Comparison of ENCODE assay signal across 20 cellular contexts in the genomic region with DNA sequence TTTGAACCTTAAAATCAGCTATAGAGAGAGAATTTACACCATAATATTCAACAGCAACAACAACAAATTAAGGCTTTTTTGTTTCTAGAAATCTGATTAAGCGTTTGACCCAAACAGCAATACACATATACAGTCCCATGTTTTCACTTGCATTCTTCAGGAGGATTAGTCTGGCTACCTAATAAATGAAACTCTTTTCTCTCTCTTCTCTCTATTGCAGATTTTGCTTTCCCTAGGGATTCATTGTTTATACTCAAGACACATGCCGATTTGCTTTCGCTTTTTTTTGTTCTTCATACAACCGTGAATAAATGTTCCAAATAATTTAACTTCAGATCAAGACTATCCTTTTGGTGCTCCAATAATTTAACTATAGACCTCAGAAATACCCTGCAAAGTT.
A peak's percentile ranks its signal among the peaks of the same experiment; 100 is the strongest.
DNase-seq lines count a peak whose midpoint lies in the region; ATAC-seq and TF ChIP-seq lines count a peak whose summit lies in the region.
"Had no signal": no experiment of that assay in that cellular context is flagged by ENCODE, and none has a peak within 500 bp of the region (broad histone marks: within the 10 kb centered on the region; RNA-seq: fewer than 3 reads in every experiment).

No MANE protein-coding gene starts in this region.

- H3K27ac Mint-ChIP-seq in GM23338: peak overlapping the region; percentile 96
- H3K27ac Mint-ChIP-seq: activated CD4-positive, alpha-beta T cell treated with anti-CD3 and anti-CD28 coated beads, Interleukin-2, amount 10 ng/mL, durations not matched to agents 7 days and 5 days; activated naive CD4-positive, alpha-beta T cell treated with anti-CD3 and anti-CD28 coated beads, Interleukin-2, amount 50 U/mL, for 72 hours; activated T-cell treated with anti-CD3 and anti-CD28 coated beads, Interleukin-2, amount 50 U/mL, for 24 hours; B cell had no signal

- no peak overlapping the region for H2AFZ ChIP-seq in GM23338

- no peak overlapping the region for H3K4me3 Mint-ChIP-seq in GM23338
- H3K4me3 Mint-ChIP-seq: activated CD4-positive, alpha-beta T cell treated with anti-CD3 and anti-CD28 coated beads, Interleukin-2, amount 10 ng/mL, durations not matched to agents 7 days and 5 days; activated T-cell treated with anti-CD3 and anti-CD28 coated beads, Interleukin-2, amount 50 U/mL, for 24 hours; B cell had no signal

- H3K27me3 Mint-ChIP-seq in GM23338 (ENCODE audit: insufficient read depth, low read depth, poor library complexity): peaks cover 11% of the 10 kb centered on the region
- H3K27me3 Mint-ChIP-seq: activated CD4-positive, alpha-beta T cell treated with anti-CD3 and anti-CD28 coated beads, Interleukin-2, amount 10 ng/mL, durations not matched to agents 7 days and 5 days; B cell had no signal

- ATAC-seq in GM23338 (no peak), omental fat pad (ENCODE audit: low FRiP score) (no peak), HG03280 (IDR thresholded peaks at IDR 0.05; ENCODE audit: unreplicated experiment) (no peak)
- ATAC-seq: activated naive CD4-positive, alpha-beta T cell treated with anti-CD3 and anti-CD28 coated beads, Interleukin-2, amount 50 U/mL, for 72 hours; SK-N-SH treated with all-trans-retinoic acid at 6 μM for 48 hours had no signal

- H3K9me3 Mint-ChIP-seq in GM23338: peaks cover 26% of the 10 kb centered on the region
- H3K9me3 Mint-ChIP-seq: activated CD4-positive, alpha-beta T cell treated with anti-CD3 and anti-CD28 coated beads, Interleukin-2, amount 10 ng/mL, durations not matched to agents 7 days and 5 days; activated naive CD4-positive, alpha-beta T cell treated with anti-CD3 and anti-CD28 coated beads, Interleukin-2, amount 50 U/mL, for 72 hours; activated T-cell treated with anti-CD3 and anti-CD28 coated beads, Interleukin-2, amount 50 U/mL, for 24 hours had no signal

- no peaks in the 10 kb centered on the region for H3F3A ChIP-seq in GM23338 (replicated peaks; ENCODE audit: low read depth)

- H3K27me3 ChIP-seq in GM23338 (ENCODE audit: insufficient read depth) (no peaks in the 10 kb centered on the region), SJSA1 (replicated peaks) (no peaks in the 10 kb centered on the region)

- no peaks in the 10 kb centered on the region for H3K79me2 ChIP-seq in GM23338 (replicated peaks; ENCODE audit: insufficient read depth)

- H3K9me3 ChIP-seq in SJSA1 (replicated peaks): peaks cover 4% of the 10 kb centered on the region; the same call in 1 of the 2 replicates

- H3K4me1 ChIP-seq in GM23338 (ENCODE audit: insufficient read depth) (peaks cover 47% of the 10 kb centered on the region), SJSA1 (replicated peaks) (peaks cover 19% of the 10 kb centered on the region)

- H3K36me3 ChIP-seq in GM23338 (ENCODE audit: insufficient read depth): no peaks in the 10 kb centered on the region
- H3K36me3 ChIP-seq in SJSA1: no peaks in the 10 kb centered on the region

- no peak for DNase-seq in GM23338 (ENCODE audit: low spot score)
- peak in 1 of 2 experiments; percentile 37 for DNase-seq in SJSA1 (ENCODE audit: low read depth in 1 of 2, low spot score in 2 of 2)
- peak; percentile 64 for DNase-seq in fibroblast of peridontal ligament (ENCODE audit: extremely low read depth)
- peak; percentile 51 for DNase-seq in retinal pigment epithelial cell (ENCODE audit: low read depth)
- no peak for DNase-seq in omental fat pad (ENCODE audit: low spot score)
- DNase-seq in COLO829 (ENCODE audit: low spot score): no peak
- no peak for DNase-seq in DMS53 (lab: John Stamatoyannopoulos, UW)
- DNase-seq: activated CD4-positive, alpha-beta T cell treated with anti-CD3 and anti-CD28 coated beads, Interleukin-2, amount 10 ng/mL, durations not matched to agents 7 days and 5 days; activated T-cell treated with anti-CD3 and anti-CD28 coated beads, Interleukin-2, amount 50 U/mL, for 24 hours; caudate nucleus; glutamatergic neuron; islet precursor cell; Kasumi-1; NCI-H1694; NCI-H510A treated with DMSO at 0.1 percent for 48 hours; stimulated activated CD4-positive, alpha-beta T cell treated with anti-CD3 and anti-CD28 coated beads, Interleukin-15, amount 100 ng/mL, for 24 hours had no signal

- peaks cover 50% of the 10 kb centered on the region for H3K4me1 Mint-ChIP-seq in GM23338
- H3K4me1 Mint-ChIP-seq: activated CD4-positive, alpha-beta T cell treated with anti-CD3 and anti-CD28 coated beads, Interleukin-2, amount 10 ng/mL, durations not matched to agents 7 days and 5 days; B cell had no signal

- H3K4me2 ChIP-seq in GM23338: peak overlapping the region; percentile 4; the same call in 1 of the 2 replicates

- H3K27ac ChIP-seq in GM23338 (ENCODE audit: low read depth) (peak overlapping the region; percentile 82), SJSA1 (peak overlapping the region; percentile 74)

- no peak for TF ChIP-seq CTCF in GM23338 (conservative IDR thresholded peaks at IDR 0.05; ENCODE audit: low read depth in 2 of 2)
- no peak for TF ChIP-seq CTCF in retinal pigment epithelial cell (conservative IDR thresholded peaks at IDR 0.05; ENCODE audit: low read depth, low read length)
- TF ChIP-seq CTCF in omental fat pad (IDR thresholded peaks at IDR 0.05): no peak

- no peaks in the 10 kb centered on the region for H3K9me2 ChIP-seq in GM23338 (ENCODE audit: insufficient read depth)

- H4K20me1 ChIP-seq in GM23338 (replicated peaks; ENCODE audit: insufficient read depth): no peaks in the 10 kb centered on the region

- H3K36me3 Mint-ChIP-seq in GM23338 (ENCODE audit: low read depth): peaks cover 21% of the 10 kb centered on the region
- H3K36me3 Mint-ChIP-seq: activated naive CD4-positive, alpha-beta T cell treated with anti-CD3 and anti-CD28 coated beads, Interleukin-2, amount 50 U/mL, for 72 hours had no signal

- H3K4me3 ChIP-seq in GM23338: no peak overlapping the region
- H3K4me3 ChIP-seq in SJSA1: peak overlapping the region; percentile 6
- H3K4me3 ChIP-seq in retinal pigment epithelial cell (ENCODE audit: low read length): peak overlapping the region; percentile 12

TF ChIP-seq in GM23338, 12 proteins besides CTCF, POLR2A, EP300 and RAD21 (continues in another document):
- TF ChIP-seq STAT1 (IDR thresholded peaks at IDR 0.05; ENCODE audit: unreplicated experiment): no peak
- no peak for TF ChIP-seq ZNF114 (CRISPR knock-in tag; IDR thresholded peaks at IDR 0.05)
- no peak for TF ChIP-seq NANOG (IDR thresholded peaks at IDR 0.05; ENCODE audit: borderline replicate concordance)
- TF ChIP-seq, protein P1, sequence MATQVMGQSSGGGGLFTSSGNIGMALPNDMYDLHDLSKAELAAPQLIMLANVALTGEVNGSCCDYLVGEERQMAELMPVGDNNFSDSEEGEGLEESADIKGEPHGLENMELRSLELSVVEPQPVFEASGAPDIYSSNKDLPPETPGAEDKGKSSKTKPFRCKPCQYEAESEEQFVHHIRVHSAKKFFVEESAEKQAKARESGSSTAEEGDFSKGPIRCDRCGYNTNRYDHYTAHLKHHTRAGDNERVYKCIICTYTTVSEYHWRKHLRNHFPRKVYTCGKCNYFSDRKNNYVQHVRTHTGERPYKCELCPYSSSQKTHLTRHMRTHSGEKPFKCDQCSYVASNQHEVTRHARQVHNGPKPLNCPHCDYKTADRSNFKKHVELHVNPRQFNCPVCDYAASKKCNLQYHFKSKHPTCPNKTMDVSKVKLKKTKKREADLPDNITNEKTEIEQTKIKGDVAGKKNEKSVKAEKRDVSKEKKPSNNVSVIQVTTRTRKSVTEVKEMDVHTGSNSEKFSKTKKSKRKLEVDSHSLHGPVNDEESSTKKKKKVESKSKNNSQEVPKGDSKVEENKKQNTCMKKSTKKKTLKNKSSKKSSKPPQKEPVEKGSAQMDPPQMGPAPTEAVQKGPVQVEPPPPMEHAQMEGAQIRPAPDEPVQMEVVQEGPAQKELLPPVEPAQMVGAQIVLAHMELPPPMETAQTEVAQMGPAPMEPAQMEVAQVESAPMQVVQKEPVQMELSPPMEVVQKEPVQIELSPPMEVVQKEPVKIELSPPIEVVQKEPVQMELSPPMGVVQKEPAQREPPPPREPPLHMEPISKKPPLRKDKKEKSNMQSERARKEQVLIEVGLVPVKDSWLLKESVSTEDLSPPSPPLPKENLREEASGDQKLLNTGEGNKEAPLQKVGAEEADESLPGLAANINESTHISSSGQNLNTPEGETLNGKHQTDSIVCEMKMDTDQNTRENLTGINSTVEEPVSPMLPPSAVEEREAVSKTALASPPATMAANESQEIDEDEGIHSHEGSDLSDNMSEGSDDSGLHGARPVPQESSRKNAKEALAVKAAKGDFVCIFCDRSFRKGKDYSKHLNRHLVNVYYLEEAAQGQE (IDR thresholded peaks at IDR 0.05; ENCODE audit: unreplicated experiment): no peak

Comparison
In these comparisons a context has a peak if more than half of its experiments do, and no peak if none do; other contexts are left out.
1. DNase-seq: peak in fibroblast of peridontal ligament (single experiment) and retinal pigment epithelial cell (single experiment); none in GM23338 (single experiment), omental fat pad (single experiment), COLO829 (single experiment) and DMS53 (single experiment).